10 cellular contexts compared by ENCODE assay signal in the genomic region with DNA sequence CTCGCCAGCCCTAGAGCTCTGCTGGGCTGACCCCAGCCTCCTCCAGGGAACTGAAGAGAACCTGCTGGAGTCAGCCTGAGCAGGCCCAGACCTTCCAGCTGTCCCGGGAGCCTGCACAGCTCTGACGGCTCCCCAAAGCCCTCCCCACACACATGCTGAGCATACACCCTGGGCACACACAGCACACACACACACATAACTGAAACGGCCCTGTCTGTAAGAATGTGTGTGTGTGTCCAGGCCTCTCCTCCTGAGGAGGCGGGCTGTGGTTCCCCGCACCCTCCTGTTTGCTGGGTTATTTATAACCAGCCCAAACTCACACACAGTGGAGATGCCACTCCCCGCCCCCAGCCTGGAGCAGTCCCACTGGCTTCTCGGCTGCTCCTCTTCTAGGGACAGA. TPM values are rescaled to one million over a fixed set of nuclear protein-coding genes. Genes with fewer than 3 reads are reported as not detected.
A peak's percentile ranks its signal among the peaks of the same experiment; 100 is the strongest.
DNase-seq lines count a peak whose midpoint lies in the region; ATAC-seq and TF ChIP-seq lines count a peak whose summit lies in the region.
"Had no signal": no experiment of that assay in that cellular context is flagged by ENCODE, and none has a peak within 500 bp of the region (broad histone marks: within the 10 kb centered on the region; RNA-seq: fewer than 3 reads in every experiment).

No MANE protein-coding gene starts in this region.

- TF ChIP-seq EP300 in suprapubic skin (IDR thresholded peaks at IDR 0.05): no peak

- WGBS in suprapubic skin: 40% methylated on average over 3 of the region's 8 CpGs

- no peak for TF ChIP-seq POLR2A in suprapubic skin (IDR thresholded peaks at IDR 0.05)

- in situ Hi-C loops in brain microvascular endothelial cell (cut with HindIII; ENCODE audit: low pct_ligation_motif_present, low sequenced_read_pairs): no loop called here

- TF ChIP-seq CTCF in brain microvascular endothelial cell (IDR thresholded peaks at IDR 0.05; ENCODE audit: low read depth, low read length, missing control alignments): no peak
- no peak for TF ChIP-seq CTCF in suprapubic skin (IDR thresholded peaks at IDR 0.05)

- H3K4me3 ChIP-seq in brain microvascular endothelial cell (ENCODE audit: low read depth, low read length): no peak overlapping the region
- no peak overlapping the region for H3K4me3 ChIP-seq in suprapubic skin

- H3K27ac ChIP-seq in brain microvascular endothelial cell: no peak overlapping the region
- H3K27ac ChIP-seq in suprapubic skin: peak overlapping the region; percentile 9

- H3K36me3 ChIP-seq in brain microvascular endothelial cell (replicated peaks) (no peaks in the 10 kb centered on the region), suprapubic skin (no peaks in the 10 kb centered on the region)

- H3K9me3 ChIP-seq in suprapubic skin: no peaks in the 10 kb centered on the region

- peak; percentile 43 to 65 for DNase-seq in Kasumi-1 (lab: John Stamatoyannopoulos, UW)
- DNase-seq in brain microvascular endothelial cell: peak; percentile 66
- peak; percentile 69 for DNase-seq in left kidney (ENCODE audit: low read depth, low spot score)
- DNase-seq in suprapubic skin (ENCODE audit: low spot score in 2 of 2): no peak
- no peak for DNase-seq in T-helper 9 cell
- DNase-seq: activated T-cell treated with anti-CD3 and anti-CD28 coated beads, Interleukin-2, amount 50 U/mL, for 24 hours; NCI-H1092 had no signal

- ATAC-seq in GM21737 (IDR thresholded peaks at IDR 0.05; ENCODE audit: unreplicated experiment): no peak
- ATAC-seq in GM21576 (IDR thresholded peaks at IDR 0.05; ENCODE audit: unreplicated experiment): no peak
- ATAC-seq in GM19023 (IDR thresholded peaks at IDR 0.05; ENCODE audit: unreplicated experiment): no peak

- peaks cover 14% of the 10 kb centered on the region for H3K4me1 ChIP-seq in suprapubic skin

- H3K27me3 ChIP-seq in brain microvascular endothelial cell (replicated peaks) (no peaks in the 10 kb centered on the region), suprapubic skin (no peaks in the 10 kb centered on the region)

RNA-seq across cellular contexts. Expression of a gene that starts 20.2 kb away (rescaled TPM):
- 10 to 100 TPM in 3 of 4 donors, 1 to 10 TPM in 1; 7.7 to 16.7 (median 15.1) TPM for total RNA-seq in suprapubic skin

Comparison
In these comparisons a context has a peak if more than half of its experiments do, and no peak if none do; other contexts are left out.
1. DNase-seq: peak in Kasumi-1 (2 of 2), brain microvascular endothelial cell (single experiment) and left kidney (single experiment); none in suprapubic skin (0 of 2) and T-helper 9 cell (single experiment).